Comparison of ENCODE assay signal across 10 cellular contexts in the genomic region with DNA sequence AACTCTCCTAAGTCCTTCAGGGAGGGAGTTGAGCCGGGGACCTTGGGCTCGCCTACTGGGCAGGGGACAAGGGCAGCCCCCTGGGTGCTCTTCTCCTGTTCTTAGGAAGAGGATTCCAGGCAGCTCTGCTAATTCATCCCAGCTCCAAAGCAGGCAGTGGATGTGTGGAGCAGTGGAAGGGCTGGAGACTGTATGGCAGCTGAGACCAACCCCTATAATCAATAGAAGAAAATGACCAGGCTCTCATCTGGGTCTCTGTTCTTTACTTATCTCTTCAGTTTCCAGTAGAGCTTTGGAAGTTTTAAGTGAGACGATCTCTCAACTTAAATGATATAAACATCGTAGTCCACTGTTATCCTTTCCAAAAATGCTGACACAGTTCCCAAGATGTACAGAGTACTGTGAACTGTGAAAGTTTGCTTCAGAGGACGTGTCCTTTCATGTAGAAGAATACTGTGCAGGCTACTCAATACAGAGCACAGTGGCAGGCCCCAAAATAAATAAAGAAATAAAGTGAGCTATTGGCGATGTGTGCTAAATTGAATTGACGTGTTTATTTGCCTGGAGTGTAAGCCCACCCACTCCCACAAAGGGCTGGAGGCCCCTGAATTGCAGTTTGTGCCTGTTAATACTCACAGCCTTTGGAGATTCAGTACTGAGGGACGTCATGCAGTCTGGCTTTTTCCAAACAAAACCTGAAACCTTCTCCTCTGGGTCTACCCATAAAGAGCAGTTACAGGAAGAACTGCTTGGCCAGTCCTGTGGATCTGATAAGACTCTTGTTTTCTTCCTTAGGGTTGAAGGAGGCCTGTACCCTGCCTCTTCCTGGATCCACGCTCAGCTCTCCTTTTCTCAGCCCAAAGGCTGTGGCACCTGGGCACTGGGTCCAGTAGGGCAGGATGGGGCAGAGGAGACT.
DNase-seq lines count a peak whose midpoint lies in the region; ATAC-seq and TF ChIP-seq lines count a peak whose summit lies in the region.
"Had no signal": no experiment of that assay in that cellular context is flagged by ENCODE, and none has a peak within 500 bp of the region (broad histone marks: within the 10 kb centered on the region; RNA-seq: fewer than 3 reads in every experiment).

No MANE protein-coding gene starts in this region.

- peak overlapping the region; percentile 58; the same call in 1 of the 2 replicates for H3K9ac ChIP-seq in SK-N-SH

- POLR2A ChIA-PET in AG04450 (lab: Yijun Ruan, JAX): no interaction called here
- POLR2A ChIA-PET in SK-N-SH (lab: Yijun Ruan, JAX): no interaction called here

- H3K4me1 ChIP-seq in SK-N-SH (ENCODE audit: control insufficient read depth in 1 of 2, insufficient read depth in 2 of 2, low read depth in 1 of 2, low read length in 1 of 2): peaks cover 0 to 17% of the 10 kb centered on the region in 2 experiments; a peak in 2 of 4 replicates

- 95% methylated on average over 9 of the region's 9 CpGs for WGBS in SK-N-SH (ENCODE audit: low lambda C conversion rate)

- H3K79me2 ChIP-seq in SK-N-SH (ENCODE audit: insufficient read depth): no peaks in the 10 kb centered on the region

- peaks cover 25% of the 10 kb centered on the region for H3K4me1 Mint-ChIP-seq in progenitor cell of endocrine pancreas (ENCODE audit: low read depth)
- H3K4me1 Mint-ChIP-seq: activated naive CD4-positive, alpha-beta T cell treated with anti-CD3 and anti-CD28 coated beads, Interleukin-2, amount 10 ng/mL, durations not matched to agents 7 days and 5 days had no signal

- TF ChIP-seq EP300 in SK-N-SH (IDR thresholded peaks at IDR 0.05; ENCODE audit: borderline replicate concordance in 1 of 2, low read depth in 1 of 2, low read length in 1 of 2): no peak

- no peaks in the 10 kb centered on the region for H3K9me3 ChIP-seq in AG04450 (ENCODE audit: control insufficient read depth, insufficient read depth, low read length)
- no peaks in the 10 kb centered on the region for H3K9me3 ChIP-seq in SK-N-SH

- no peaks in the 10 kb centered on the region for H3K9me3 Mint-ChIP-seq in progenitor cell of endocrine pancreas (ENCODE audit: low read depth)
- H3K9me3 Mint-ChIP-seq: activated naive CD4-positive, alpha-beta T cell treated with anti-CD3 and anti-CD28 coated beads, Interleukin-2, amount 10 ng/mL, durations not matched to agents 7 days and 5 days had no signal

- DNase-seq in AG04450 (ENCODE audit: low read depth, low spot score) (no peak), SK-N-SH (no peak), glomerular visceral epithelial cell (ENCODE audit: extremely low spot score) (peak; percentile 6), progenitor cell of endocrine pancreas (ENCODE audit: low spot score, unreplicated experiment) (no peak), substantia nigra (lab: John Stamatoyannopoulos, UW) (no peak)
- DNase-seq: activated naive CD4-positive, alpha-beta T cell treated with anti-CD3 and anti-CD28 coated beads, Interleukin-2, amount 10 ng/mL, durations not matched to agents 7 days and 5 days; stimulated activated naive CD4-positive, alpha-beta T cell treated with Interleukin-2 at 50 U/mL for 16 hours had no signal

- H3K4me2 ChIP-seq in SK-N-SH: peak overlapping the region; percentile 44; the same call in 1 of the 2 replicates

- peaks cover 5% of the 10 kb centered on the region for H3F3A ChIP-seq in SK-N-SH (replicated peaks; ENCODE audit: insufficient read depth)

- CTCF ChIA-PET in AG04450 (lab: Charles Lee) (interaction anchor here (1.0 kb wide), 1 partner anchor 371 kb away, joined by 3 read pairs; no protein-coding TSS in a partner anchor), SK-N-SH (lab: Yijun Ruan, JAX) (no interaction called here)

- no peak for TF ChIP-seq RAD21 in SK-N-SH (IDR thresholded peaks at IDR 0.05; ENCODE audit: low read length)

- H3K27me3 Mint-ChIP-seq in progenitor cell of endocrine pancreas: no peaks in the 10 kb centered on the region

- ATAC-seq in HG03457 (IDR thresholded peaks at IDR 0.05; ENCODE audit: unreplicated experiment) (no peak), HG02885 (IDR thresholded peaks at IDR 0.05; ENCODE audit: poor library complexity, unreplicated experiment) (no peak), GM18870 (IDR thresholded peaks at IDR 0.05; ENCODE audit: unreplicated experiment) (no peak)

- peak overlapping the region; percentile 58 for H3K4me3 Mint-ChIP-seq in progenitor cell of endocrine pancreas (ENCODE audit: low read depth)
- H3K4me3 Mint-ChIP-seq: activated naive CD4-positive, alpha-beta T cell treated with anti-CD3 and anti-CD28 coated beads, Interleukin-2, amount 10 ng/mL, durations not matched to agents 7 days and 5 days had no signal

- H3K36me3 ChIP-seq in SK-N-SH (replicated peaks in 1 of 2; ENCODE audit: control insufficient read depth in 1 of 2, insufficient read depth in 2 of 2, low read length in 1 of 2): no peaks in the 10 kb centered on the region

- no peak for TF ChIP-seq CTCF in AG04450 (IDR thresholded peaks at IDR 0.05; ENCODE audit: low read depth, low read length)
- no peak for TF ChIP-seq CTCF in SK-N-SH (IDR thresholded peaks at IDR 0.05)
- no peak for TF ChIP-seq CTCF in progenitor cell of endocrine pancreas (IDR thresholded peaks at IDR 0.05; ENCODE audit: unreplicated experiment)

- no peaks in the 10 kb centered on the region for H3K36me3 Mint-ChIP-seq in progenitor cell of endocrine pancreas (ENCODE audit: insufficient read depth)
- H3K36me3 Mint-ChIP-seq: activated naive CD4-positive, alpha-beta T cell treated with anti-CD3 and anti-CD28 coated beads, Interleukin-2, amount 10 ng/mL, durations not matched to agents 7 days and 5 days had no signal

- no peak overlapping the region for H3K4me3 ChIP-seq in AG04450 (ENCODE audit: low read depth, low read length)
- H3K4me3 ChIP-seq in SK-N-SH (ENCODE audit: low read depth in 2 of 2, low read length in 1 of 2): no peak overlapping the region

- H3K27ac ChIP-seq in AG04450 (ENCODE audit: low read depth, low read length) (peak overlapping the region; percentile 89), SK-N-SH (ENCODE audit: low read depth in 2 of 2, low read length in 1 of 2) (peak overlapping the region; percentile 28 to 81; a peak in 3 of 4 replicates), substantia nigra (ENCODE audit: low read depth, low read length, poor library complexity, severe bottlenecking) (no peak overlapping the region)

- H3K27me3 ChIP-seq in AG04450 (ENCODE audit: control insufficient read depth, insufficient read depth, low read length) (no peaks in the 10 kb centered on the region), SK-N-SH (ENCODE audit: insufficient read depth) (no peaks in the 10 kb centered on the region)

- H3K9me2 ChIP-seq in SK-N-SH: no peaks in the 10 kb centered on the region

- H3K27ac Mint-ChIP-seq in progenitor cell of endocrine pancreas: peak overlapping the region; percentile 93
- H3K27ac Mint-ChIP-seq: activated naive CD4-positive, alpha-beta T cell treated with anti-CD3 and anti-CD28 coated beads, Interleukin-2, amount 10 ng/mL, durations not matched to agents 7 days and 5 days had no signal

- no peaks in the 10 kb centered on the region for H4K20me1 ChIP-seq in SK-N-SH (ENCODE audit: insufficient read depth)

- H2AFZ ChIP-seq in SK-N-SH (ENCODE audit: low read depth): peak overlapping the region; percentile 85

TF ChIP-seq in SK-N-SH, 30 proteins besides CTCF, POLR2A, EP300 and RAD21:
- TF ChIP-seq POLR2AphosphoS5 (IDR thresholded peaks at IDR 0.05; ENCODE audit: low read depth, low read length): no peak
- TF ChIP-seq GABPA (IDR thresholded peaks at IDR 0.05; ENCODE audit: low read depth): no peak
- TF ChIP-seq YY1 (IDR thresholded peaks at IDR 0.05; ENCODE audit: low read depth): no peak
- TF ChIP-seq, protein P1, sequence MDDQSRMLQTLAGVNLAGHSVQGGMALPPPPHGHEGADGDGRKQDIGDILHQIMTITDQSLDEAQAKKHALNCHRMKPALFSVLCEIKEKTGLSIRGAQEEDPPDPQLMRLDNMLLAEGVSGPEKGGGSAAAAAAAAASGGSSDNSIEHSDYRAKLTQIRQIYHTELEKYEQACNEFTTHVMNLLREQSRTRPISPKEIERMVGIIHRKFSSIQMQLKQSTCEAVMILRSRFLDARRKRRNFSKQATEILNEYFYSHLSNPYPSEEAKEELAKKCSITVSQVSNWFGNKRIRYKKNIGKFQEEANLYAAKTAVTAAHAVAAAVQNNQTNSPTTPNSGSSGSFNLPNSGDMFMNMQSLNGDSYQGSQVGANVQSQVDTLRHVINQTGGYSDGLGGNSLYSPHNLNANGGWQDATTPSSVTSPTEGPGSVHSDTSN (IDR thresholded peaks at IDR 0.05): no peak
- TF ChIP-seq TAF1 (IDR thresholded peaks at IDR 0.05; ENCODE audit: borderline replicate concordance, low read depth, low read length): no peak
- no peak for TF ChIP-seq GATA2 (CRISPR knock-in tag; IDR thresholded peaks at IDR 0.05)
- TF ChIP-seq MEF2A (IDR thresholded peaks at IDR 0.05; ENCODE audit: borderline replicate concordance, low read depth): no peak
- no peak for TF ChIP-seq EZH2phosphoT487 (IDR thresholded peaks at IDR 0.05; ENCODE audit: borderline replicate concordance, low read depth)
- no peak for TF ChIP-seq FOSL2 (IDR thresholded peaks at IDR 0.05; ENCODE audit: borderline replicate concordance, low read depth)
- TF ChIP-seq NRF1 (IDR thresholded peaks at IDR 0.05; ENCODE audit: low read depth, low read length): no peak
- TF ChIP-seq, protein P2, sequence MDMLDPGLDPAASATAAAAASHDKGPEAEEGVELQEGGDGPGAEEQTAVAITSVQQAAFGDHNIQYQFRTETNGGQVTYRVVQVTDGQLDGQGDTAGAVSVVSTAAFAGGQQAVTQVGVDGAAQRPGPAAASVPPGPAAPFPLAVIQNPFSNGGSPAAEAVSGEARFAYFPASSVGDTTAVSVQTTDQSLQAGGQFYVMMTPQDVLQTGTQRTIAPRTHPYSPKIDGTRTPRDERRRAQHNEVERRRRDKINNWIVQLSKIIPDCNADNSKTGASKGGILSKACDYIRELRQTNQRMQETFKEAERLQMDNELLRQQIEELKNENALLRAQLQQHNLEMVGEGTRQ (IDR thresholded peaks at IDR 0.05; ENCODE audit: borderline replicate concordance, low read depth, low read length): no peak
TF ChIP-seq in SK-N-SH: peak in this region for 0.
